In the genomic region with DNA sequence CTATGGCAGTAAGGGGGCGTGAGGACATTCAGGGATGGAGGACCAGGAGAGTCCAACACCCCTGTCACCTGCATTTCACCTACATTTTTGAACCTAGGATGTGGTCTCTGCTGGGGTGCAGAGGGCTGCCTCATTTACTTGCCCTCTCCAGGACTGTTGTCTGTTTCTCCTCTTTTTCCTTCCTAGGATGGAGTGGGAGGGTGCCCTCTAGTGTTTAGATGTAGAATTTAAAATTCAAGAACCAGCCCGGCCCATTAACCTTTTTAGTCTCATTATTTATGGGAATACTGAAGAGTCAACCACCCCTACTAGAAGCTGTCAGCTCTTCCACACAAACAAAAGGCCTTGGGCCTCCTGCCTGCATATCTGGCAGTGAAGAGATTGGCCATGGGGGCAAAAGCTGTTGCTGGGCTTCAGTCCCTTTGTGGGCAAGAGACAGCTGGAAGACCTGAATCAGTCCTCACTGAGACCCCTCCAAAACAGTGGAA, we compare ENCODE assay signal across 8 cellular contexts. TPM values are rescaled to one million over a fixed set of nuclear protein-coding genes. Genes with fewer than 3 reads are reported as not detected.
DNase-seq lines count a peak whose midpoint lies in the region; ATAC-seq and TF ChIP-seq lines count a peak whose summit lies in the region.

No MANE protein-coding gene starts in this region.

- ATAC-seq in HG02981 (IDR thresholded peaks at IDR 0.05; ENCODE audit: unreplicated experiment): no peak

- peaks cover 13% of the 10 kb centered on the region for H3K27me3 ChIP-seq in kidney epithelial cell (ENCODE audit: control insufficient read depth, insufficient read depth, low read length)
- no peaks in the 10 kb centered on the region for H3K27me3 ChIP-seq in vagina

- TF ChIP-seq CTCF in 22Rv1 (IDR thresholded peaks at IDR 0.05) (peak; percentile 91), kidney epithelial cell (IDR thresholded peaks at IDR 0.05; ENCODE audit: insufficient read depth, low read length, poor library complexity, severe bottlenecking) (peak; percentile 61), vagina (IDR thresholded peaks at IDR 0.05) (peak; percentile 41 to 65 (median 60))

- intact Hi-C loops in vagina (cut with DNase I): loop anchor here (5.0 kb wide), 1 partner anchor 33 kb away; the partner anchor contains the start of genes PNMT and TCAP

- H3K4me3 ChIP-seq in kidney epithelial cell (ENCODE audit: low read depth, low read length) (no peak overlapping the region), vagina (no peak overlapping the region)

- peaks cover 37% of the 10 kb centered on the region for H3K4me1 ChIP-seq in vagina

- H3K9me3 ChIP-seq in vagina: no peaks in the 10 kb centered on the region

- peak overlapping the region; percentile 80 for H3K27ac ChIP-seq in 22Rv1
- no peak overlapping the region for H3K27ac ChIP-seq in vagina

- no peak for TF ChIP-seq POLR2A in vagina (IDR thresholded peaks at IDR 0.05)

- DNase-seq in DMS53 treated with DMSO at 0.1 percent for 48 hours (lab: John Stamatoyannopoulos, UW; ENCODE audit: unreplicated experiment): peak; percentile 47
- DNase-seq in NCI-H1092 treated with DMSO at 0.1 percent for 48 hours (lab: John Stamatoyannopoulos, UW): peak; percentile 67
- peak; percentile 45 for DNase-seq in amniotic epithelial cell (ENCODE audit: low read depth)
- no peak for DNase-seq in kidney epithelial cell (ENCODE audit: low read depth)
- no peak for DNase-seq in vagina (ENCODE audit: extremely low spot score in 2 of 2)
- DNase-seq in ureter (ENCODE audit: low spot score): no peak

- H3K36me3 ChIP-seq in kidney epithelial cell (ENCODE audit: control insufficient read depth, insufficient read depth, low read length) (no peaks in the 10 kb centered on the region), vagina (no peaks in the 10 kb centered on the region)

RNA-seq across cellular contexts. Expression of gene STARD3, which starts 2.5 kb away (rescaled TPM):
- total RNA-seq in kidney epithelial cell: 52.6 and 82.4 TPM in 2 replicates
- total RNA-seq in vagina: 148 TPM
- 64.4 TPM for total RNA-seq in ureter

RNA-seq across cellular contexts. Expression of gene PPP1R1B, which starts 7.7 kb away (rescaled TPM):
- total RNA-seq in kidney epithelial cell (not detected in 2 replicates), vagina (9.3 TPM), ureter (40.4 TPM)

RNA-seq across cellular contexts. Expression of gene NEUROD2, which starts 26.7 kb away (rescaled TPM):
- not detected in 2 replicates for total RNA-seq in kidney epithelial cell
- total RNA-seq in vagina: not detected
- not detected for total RNA-seq in ureter

RNA-seq across cellular contexts. Expression of gene TCAP, which starts 30.7 kb away (rescaled TPM):
- 0.55 and 0.84 TPM in 2 replicates for total RNA-seq in kidney epithelial cell
- total RNA-seq in vagina: 0.49 TPM
- total RNA-seq in ureter: 0.81 TPM

RNA-seq across cellular contexts. Expression of gene PNMT, which starts 33.8 kb away (rescaled TPM):
- total RNA-seq in kidney epithelial cell: 2.7 TPM in 1 of 2 replicates, not detected in the other
- total RNA-seq in vagina: 5.6 TPM
- 7.1 TPM for total RNA-seq in ureter

Comparison
In these comparisons a context has a peak if more than half of its experiments do, and no peak if none do; other contexts are left out.
1. DNase-seq: peak in DMS53 treated with DMSO at 0.1 percent for 48 hours (single experiment), NCI-H1092 treated with DMSO at 0.1 percent for 48 hours (single experiment) and amniotic epithelial cell (single experiment); none in kidney epithelial cell (single experiment), vagina (0 of 2) and ureter (single experiment).
2. Peak in every context shown above with its lines, with median percentiles within 50 percentile points of each other: CTCF ChIP-seq.